Comparison of ENCODE assay signal across 20 cellular contexts in genomic region chr15:77983091-77983707, GRCh38.
"Had no signal": no experiment of that assay in that cellular context is flagged by ENCODE, and none has a peak within 500 bp of the region (broad histone marks: within the 10 kb centered on the region; RNA-seq: fewer than 3 reads in every experiment).

No MANE protein-coding gene starts in this region.

- ATAC-seq: body of pancreas; lower lobe of right lung; naive thymus-derived CD8-positive, alpha-beta T cell; T-cell had no signal

- H3K27ac ChIP-seq: body of pancreas, cardiac muscle cell, lower lobe of right lung, spleen, thyroid gland, VCaP had no signal

- H3K36me3 ChIP-seq: cardiac muscle cell, lower lobe of right lung, spleen, thyroid gland had no signal

- H3K4me1 ChIP-seq: body of pancreas, lower lobe of right lung, thyroid gland had no signal

- H3K4me3 ChIP-seq: body of pancreas, cardiac muscle cell, lower lobe of right lung, spleen, thyroid gland had no signal

- FAIRE-seq: endometrium, keratinocyte, urothelium cell line had no signal

- H3K27me3 ChIP-seq: body of pancreas, cardiac muscle cell, spleen, thyroid gland had no signal

- DNase-seq: activated CD4-positive, alpha-beta T cell treated with anti-CD3 and anti-CD28 coated beads, Interleukin-2, amount 50 U/mL, for 1 hour; activated CD4-positive, CD25-positive, alpha-beta regulatory T cell treated with anti-CD3 and anti-CD28 coated beads, Interleukin-2, amount 50 U/mL, for 72 hours; activated CD8-positive, alpha-beta memory T cell treated with anti-CD3 and anti-CD28 coated beads for 24 hours; activated T-cell treated with anti-CD3 and anti-CD28 coated beads, Interleukin-2, amount 50 U/mL, for 48 hours; body of pancreas; effector CD4-positive, alpha-beta T cell; erythroblast; lower lobe of right lung; naive thymus-derived CD8-positive, alpha-beta T cell; retina; stimulated activated CD4-positive, alpha-beta T cell treated with anti-CD3 and anti-CD28 coated beads, Interleukin-4, amount 100 ng/mL, for 24 hours; stimulated activated naive CD4-positive, alpha-beta T cell treated with Interleukin-2 at 50 U/mL for 16 hours; T-cell; thyroid gland had no signal

- H3K9me3 ChIP-seq: body of pancreas, lower lobe of right lung, spleen, thyroid gland had no signal
